In the genomic region with DNA sequence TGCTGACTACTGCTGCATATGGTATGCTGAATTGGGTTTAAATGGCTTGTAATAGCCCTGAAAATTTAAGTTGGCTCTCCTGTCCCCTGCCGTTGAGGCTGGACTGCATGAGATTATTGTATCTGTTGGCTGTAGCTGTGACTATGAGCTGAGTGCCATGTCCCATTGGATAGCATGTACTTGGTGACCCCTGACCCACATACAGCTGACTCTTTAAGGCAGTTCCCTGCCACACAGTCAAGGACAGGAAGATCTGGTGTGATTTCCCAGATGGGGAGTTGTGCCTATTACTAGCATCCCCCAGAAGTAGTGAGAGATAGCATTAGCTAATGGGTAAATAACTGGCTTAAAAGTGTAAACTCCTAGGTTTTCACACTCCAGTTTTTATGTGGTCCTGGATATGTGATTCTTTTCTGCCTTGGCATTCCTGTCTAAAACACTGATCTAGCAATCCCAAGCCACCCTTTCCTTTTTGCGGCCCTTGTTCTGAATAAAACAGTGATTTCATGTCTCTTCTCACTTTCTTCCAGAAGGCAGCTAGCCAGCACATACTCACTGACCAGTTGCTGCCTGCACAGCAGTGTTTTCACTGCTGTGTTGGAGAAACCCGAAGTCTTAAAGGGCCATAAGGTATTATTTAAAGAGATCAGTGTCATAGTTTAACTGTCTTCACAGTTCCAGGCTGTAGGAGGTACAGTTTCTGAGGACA, we compare ENCODE assay signal across 12 cellular contexts. TPM values are rescaled to one million over a fixed set of nuclear protein-coding genes. Genes with fewer than 3 reads are reported as not detected.
DNase-seq lines count a peak whose midpoint lies in the region; ATAC-seq and TF ChIP-seq lines count a peak whose summit lies in the region.
"Had no signal": no experiment of that assay in that cellular context is flagged by ENCODE, and none has a peak within 500 bp of the region (broad histone marks: within the 10 kb centered on the region; RNA-seq: fewer than 3 reads in every experiment).

No MANE protein-coding gene starts in this region.

- H3K4me1 Mint-ChIP-seq in natural killer cell treated with Interleukin-12 subunit alpha and Interleukin-12 subunit beta and Interleukin-15 and Interleukin-18, amount 100 ng/mL, for 72 hours (ENCODE audit: low read depth in 2 of 2): peaks cover 0 to 9% of the 10 kb centered on the region in 2 donors

- TF ChIP-seq CTCF in IMR-90 (conservative IDR thresholded peaks at IDR 0.05; ENCODE audit: low read depth, low read length): no peak
- TF ChIP-seq CTCF in esophagus muscularis mucosa (IDR thresholded peaks at IDR 0.05): no peak

- peaks cover 44 to 78% of the 10 kb centered on the region in 2 experiments for H3K79me1 ChIP-seq in IMR-90 (ENCODE audit: low read depth in 1 of 2, low read length in 2 of 2)

- BruUV-seq in IMR-90 (replicated peaks; lab: Mats Ljungman, UMichigan): no TSS peak

- DNase-seq in IMR-90 (peak; percentile 72), esophagus muscularis mucosa (ENCODE audit: extremely low spot score) (no peak), medulla oblongata (ENCODE audit: extremely low spot score) (peak; percentile 62), substantia nigra (lab: John Stamatoyannopoulos, UW) (peak in 6 of 49 donors; percentile 13 to 45 (median 20)), NCI-H1417 treated with DMSO at 0.1 percent for 48 hours (lab: John Stamatoyannopoulos, UW) (no peak), NCI-H510A treated with DMSO at 0.1 percent for 48 hours (lab: John Stamatoyannopoulos, UW) (no peak), KG1 (lab: John Stamatoyannopoulos, UW) (no peak)
- DNase-seq in natural killer cell treated with Interleukin-12 subunit alpha and Interleukin-12 subunit beta and Interleukin-15 and Interleukin-18, amount 100 ng/mL, for 72 hours (ENCODE audit: low spot score): no peak
- DNase-seq: activated T-cell treated with anti-CD3 and anti-CD28 coated beads for 4 hours, NCI-H2029 had no signal

- H2BK120ac ChIP-seq in IMR-90 (ENCODE audit: low read depth, low read length): no peak overlapping the region; the same call in 1 of the 2 replicates

- H3K4me2 ChIP-seq in IMR-90 (ENCODE audit: low read depth, low read length): peak overlapping the region; percentile 49

- H3K27me3 Mint-ChIP-seq in natural killer cell treated with Interleukin-12 subunit alpha and Interleukin-12 subunit beta and Interleukin-15 and Interleukin-18, amount 100 ng/mL, for 72 hours: no peaks in the 10 kb centered on the region

- no peak overlapping the region for H2BK5ac ChIP-seq in IMR-90 (ENCODE audit: low read depth, low read length, poor library complexity, severe bottlenecking)

- H2AFZ ChIP-seq in IMR-90 (replicated peaks; ENCODE audit: low read length, poor library complexity): no peak overlapping the region

- H3K27ac Mint-ChIP-seq in natural killer cell treated with Interleukin-12 subunit alpha and Interleukin-12 subunit beta and Interleukin-15 and Interleukin-18, amount 100 ng/mL, for 72 hours: no peak overlapping the region

- H3K14ac ChIP-seq in IMR-90 (replicated peaks; ENCODE audit: low read depth, low read length): peak overlapping the region; percentile 27; the same call in 1 of the 2 replicates

- H3K23ac ChIP-seq in IMR-90 (ENCODE audit: low read depth, low read length): peak overlapping the region; percentile 76

- H4K5ac ChIP-seq in IMR-90 (ENCODE audit: low read depth, low read length): no peak overlapping the region

- H3K36me3 ChIP-seq in IMR-90 (ENCODE audit: control insufficient read depth, insufficient read depth, low read length) (peaks cover 17% of the 10 kb centered on the region), esophagus muscularis mucosa (peaks cover 0 to 30% (median 12%) of the 10 kb centered on the region in 4 donors)
- H3K36me3 ChIP-seq: ovary had no signal

- peak overlapping the region; percentile 16; the same call in 1 of the 2 replicates for H3K4ac ChIP-seq in IMR-90 (ENCODE audit: low read depth, low read length)

- H3K56ac ChIP-seq in IMR-90 (ENCODE audit: extremely low read depth, insufficient read depth, low read length): no peak overlapping the region

- no peaks in the 10 kb centered on the region for H3K27me3 ChIP-seq in IMR-90 (ENCODE audit: control insufficient read depth, insufficient read depth, low read length)
- no peaks in the 10 kb centered on the region for H3K27me3 ChIP-seq in esophagus muscularis mucosa
- H3K27me3 ChIP-seq: ovary had no signal

- TF ChIP-seq POLR2A in IMR-90 (IDR thresholded peaks at IDR 0.05; ENCODE audit: low read depth, low read length): no peak
- no peak for TF ChIP-seq POLR2A in esophagus muscularis mucosa (IDR thresholded peaks at IDR 0.05; ENCODE audit: low read depth)

- no peak overlapping the region for H2AK9ac ChIP-seq in IMR-90 (replicated peaks; ENCODE audit: low read depth, low read length, poor library complexity)

- no peak overlapping the region for H2BK15ac ChIP-seq in IMR-90 (ENCODE audit: low read depth, low read length)

- H4K91ac ChIP-seq in IMR-90 (ENCODE audit: insufficient read depth, low read depth, low read length): no peak overlapping the region

- H3K36me3 Mint-ChIP-seq in natural killer cell treated with Interleukin-12 subunit alpha and Interleukin-12 subunit beta and Interleukin-15 and Interleukin-18, amount 100 ng/mL, for 72 hours: peaks cover 23% of the 10 kb centered on the region

- TF ChIP-seq EP300 in esophagus muscularis mucosa (IDR thresholded peaks at IDR 0.05): no peak

- H3K4me3 ChIP-seq in IMR-90 (ENCODE audit: insufficient read depth, low read depth, low read length) (no peak overlapping the region), esophagus muscularis mucosa (no peak overlapping the region)
- H3K4me3 ChIP-seq: GM12878, ovary had no signal

- H4K8ac ChIP-seq in IMR-90 (ENCODE audit: low read depth in 2 of 2, low read length in 2 of 2): no peak overlapping the region

- ATAC-seq in IMR-90 (ENCODE audit: low read depth): peak; percentile 80
- no peak for ATAC-seq in natural killer cell treated with Interleukin-12 subunit alpha and Interleukin-12 subunit beta and Interleukin-15 and Interleukin-18, amount 100 ng/mL, for 72 hours
- ATAC-seq: GM12878 had no signal

- dilution Hi-C loops in IMR-90 (cut with HindIII; ENCODE audit: low sequenced_read_pairs, unreplicated experiment): no loop called here

- no peak overlapping the region for H3K18ac ChIP-seq in IMR-90 (ENCODE audit: low read depth, low read length)

- H2BK20ac ChIP-seq in IMR-90 (ENCODE audit: low read depth, low read length): peak overlapping the region; percentile 18; the same call in 1 of the 2 replicates

- no peak overlapping the region for H3K4me3 Mint-ChIP-seq in natural killer cell treated with Interleukin-12 subunit alpha and Interleukin-12 subunit beta and Interleukin-15 and Interleukin-18, amount 100 ng/mL, for 72 hours

- CTCF ChIA-PET in IMR-90 (lab: Yijun Ruan, JAX): interaction anchor here (1.2 kb wide), 1 partner anchor 15 kb away, joined by 5 read pairs; no protein-coding TSS in a partner anchor

- H4K20me1 ChIP-seq in IMR-90 (ENCODE audit: insufficient read depth, low read length): peaks cover 46% of the 10 kb centered on the region

- no peaks in the 10 kb centered on the region for H3K9me3 ChIP-seq in IMR-90 (ENCODE audit: control insufficient read depth, insufficient read depth, low read length)
- no peaks in the 10 kb centered on the region for H3K9me3 ChIP-seq in esophagus muscularis mucosa
- H3K9me3 ChIP-seq: ovary had no signal

- H3K27ac ChIP-seq in IMR-90 (ENCODE audit: insufficient read depth, low read length): peak overlapping the region; percentile 63; the same call in 1 of the 2 replicates
- peak overlapping the region; percentile 22 to 58 (median 42) for H3K27ac ChIP-seq in esophagus muscularis mucosa (replicated peaks in 1 of 4)
- peak overlapping the region; percentile 46 for H3K27ac ChIP-seq in substantia nigra (ENCODE audit: low read depth, low read length, poor library complexity, severe bottlenecking)

- in situ Hi-C loops in IMR-90 (cut with MboI; ENCODE audit: low sequenced_read_pairs): no loop called here

- peaks cover 13% of the 10 kb centered on the region for H3K4me1 ChIP-seq in IMR-90 (ENCODE audit: control insufficient read depth, insufficient read depth, low read length)
- peaks cover 35 to 41% (median 37%) of the 10 kb centered on the region in 4 donors for H3K4me1 ChIP-seq in esophagus muscularis mucosa

- TF ChIP-seq RAD21 in IMR-90 (IDR thresholded peaks at IDR 0.05; ENCODE audit: low read length): no peak

- no peaks in the 10 kb centered on the region for H3K9me3 Mint-ChIP-seq in natural killer cell treated with Interleukin-12 subunit alpha and Interleukin-12 subunit beta and Interleukin-15 and Interleukin-18, amount 100 ng/mL, for 72 hours

- no peak overlapping the region for H2AK5ac ChIP-seq in IMR-90 (ENCODE audit: low read depth, low read length)

- intact Hi-C loops in IMR-90 (cut with micrococcal nuclease) (no loop called here), esophagus muscularis mucosa (cut with DNase I) (no loop called here)

- peaks cover 30% of the 10 kb centered on the region for H3K9me1 ChIP-seq in IMR-90 (ENCODE audit: insufficient read depth, low read length)

- no CpG with 5 or more reads among the region's 3 CpGs for WGBS in IMR-90 (ENCODE audit: extremely low coverage in 2 of 2, insufficient read length in 1 of 2), 2 experiments
- WGBS in esophagus muscularis mucosa: 28% methylated on average over 3 of the region's 3 CpGs

- no peak overlapping the region for H3K9ac ChIP-seq in IMR-90 (ENCODE audit: low read depth, low read length)

- POLR2A ChIA-PET in IMR-90 (lab: Charles Lee; ENCODE audit: unreplicated experiment): interaction anchor here (0.6 kb wide), 1 partner anchor 116 kb away, joined by 9 read pairs; no protein-coding TSS in a partner anchor

TF ChIP-seq in IMR-90, 13 proteins besides CTCF, POLR2A, EP300 and RAD21 (continues in another document):
- no peak for TF ChIP-seq MAZ (IDR thresholded peaks at IDR 0.05; ENCODE audit: borderline replicate concordance, low read depth, low read length)
- no peak for TF ChIP-seq NFE2L2 (IDR thresholded peaks at IDR 0.05; ENCODE audit: low read depth, low read length)
- TF ChIP-seq RCOR1 (IDR thresholded peaks at IDR 0.05; ENCODE audit: insufficient replicate concordance, low read length): no peak

RNA-seq across cellular contexts. Expression of a gene that starts 35.9 kb away (rescaled TPM):
- 0.54 and 0.56 TPM in 2 replicates for total RNA-seq in IMR-90 (2012; rRNA removed)
- 0.55 and 0.69 TPM in 2 replicates for polyA plus RNA-seq in IMR-90 (2012; rRNA removed)
- 0.27 and 0.43 TPM in 2 replicates for polyA plus RNA-seq in IMR-90 (2012; cell fraction: cytosol; rRNA removed)
- polyA plus RNA-seq in IMR-90 (2012; cell fraction: nucleus; rRNA removed; ENCODE audit: low replicate concordance): 1.1 and 1.9 TPM in 2 replicates
- total RNA-seq in esophagus muscularis mucosa: 1 to 10 TPM in 1 of 4 donors, under 1 TPM in 3; under 0.01 to 1.3 (median 0.79) TPM
- under 1 TPM in 1 of 2 donors, not detected in 1; 0.07 TPM for total RNA-seq in natural killer cell treated with Interleukin-12 subunit alpha and Interleukin-12 subunit beta and Interleukin-15 and Interleukin-18, amount 100 ng/mL, for 72 hours

Comparison
In these comparisons a context has a peak if more than half of its experiments do, and no peak if none do; other contexts are left out.
1. DNase-seq: peak in IMR-90 (single experiment) and medulla oblongata (single experiment); none in esophagus muscularis mucosa (single experiment), natural killer cell treated with Interleukin-12 subunit alpha and Interleukin-12 subunit beta and Interleukin-15 and Interleukin-18, amount 100 ng/mL, for 72 hours (single experiment), NCI-H1417 treated with DMSO at 0.1 percent for 48 hours (single experiment), NCI-H510A treated with DMSO at 0.1 percent for 48 hours (single experiment) and KG1 (single experiment).
2. Peak in every context shown above with its lines, with median percentiles within 50 percentile points of each other: H3K27ac ChIP-seq.